9 cellular contexts compared by ENCODE assay signal in genomic region chr4:45453258-45453841, GRCh38.
DNase-seq lines count a peak whose midpoint lies in the region; ATAC-seq and TF ChIP-seq lines count a peak whose summit lies in the region.
"Had no signal": no experiment of that assay in that cellular context is flagged by ENCODE, and none has a peak within 500 bp of the region (broad histone marks: within the 10 kb centered on the region; RNA-seq: fewer than 3 reads in every experiment).

No MANE protein-coding gene starts in this region.

- H3K4me3 ChIP-seq in right lobe of liver: no peak overlapping the region

- H3K27ac Mint-ChIP-seq in activated CD8-positive, alpha-beta T cell treated with anti-CD3 and anti-CD28 coated beads for 36 hours: no peak overlapping the region
- no peak overlapping the region for H3K27ac Mint-ChIP-seq in activated CD8-positive, alpha-beta T cell treated with anti-CD3 and anti-CD28 coated beads, Interleukin-2, amount 10 ng/mL, durations not matched to agents 7 days and 5 days
- no peak overlapping the region for H3K27ac Mint-ChIP-seq in WTC11
- H3K27ac Mint-ChIP-seq: CD4-positive, CD25-positive, alpha-beta regulatory T cell had no signal

- TF ChIP-seq POLR2A in right lobe of liver (IDR thresholded peaks at IDR 0.05): no peak

- H3K36me3 Mint-ChIP-seq in activated CD8-positive, alpha-beta T cell treated with anti-CD3 and anti-CD28 coated beads for 36 hours (ENCODE audit: low read depth): no peaks in the 10 kb centered on the region
- no peaks in the 10 kb centered on the region for H3K36me3 Mint-ChIP-seq in activated CD8-positive, alpha-beta T cell treated with anti-CD3 and anti-CD28 coated beads, Interleukin-2, amount 10 ng/mL, durations not matched to agents 7 days and 5 days (ENCODE audit: low read depth)
- peaks cover 11% of the 10 kb centered on the region for H3K36me3 Mint-ChIP-seq in WTC11
- H3K36me3 Mint-ChIP-seq: CD4-positive, CD25-positive, alpha-beta regulatory T cell had no signal

- POLR2A ChIA-PET in activated CD8-positive, alpha-beta T cell treated with anti-CD3 and anti-CD28 coated beads for 36 hours (lab: Charles Lee): interaction anchor here (0.7 kb wide), 1 partner anchor 436 kb away, joined by 3 read pairs; no protein-coding TSS in a partner anchor
- POLR2A ChIA-PET in activated CD8-positive, alpha-beta T cell treated with anti-CD3 and anti-CD28 coated beads, Interleukin-2, amount 10 ng/mL, durations not matched to agents 7 days and 5 days (lab: Charles Lee): no interaction called here
- POLR2A ChIA-PET in WTC11 (lab: Charles Lee): interaction anchor here (1.1 kb wide), 1 partner anchor 511 kb away, joined by 3 read pairs; no protein-coding TSS in a partner anchor

- H3K4me1 ChIP-seq in right lobe of liver: no peaks in the 10 kb centered on the region

- H3K27ac ChIP-seq in right lobe of liver: no peak overlapping the region

- ATAC-seq in activated CD8-positive, alpha-beta T cell treated with anti-CD3 and anti-CD28 coated beads for 36 hours: no peak
- no peak for ATAC-seq in activated CD8-positive, alpha-beta T cell treated with anti-CD3 and anti-CD28 coated beads, Interleukin-2, amount 10 ng/mL, durations not matched to agents 7 days and 5 days
- ATAC-seq in WTC11: peak; percentile 97
- ATAC-seq in right lobe of liver: peak; percentile 65 to 85 (median 82)
- ATAC-seq in HG02885 (IDR thresholded peaks at IDR 0.05; ENCODE audit: poor library complexity, unreplicated experiment): no peak
- no peak for ATAC-seq in HG02884 (IDR thresholded peaks at IDR 0.05; ENCODE audit: unreplicated experiment)
- ATAC-seq in HG03135 (IDR thresholded peaks at IDR 0.05; ENCODE audit: unreplicated experiment): no peak

- 26% methylated on average over 5 of the region's 5 CpGs for WGBS in right lobe of liver (ENCODE audit: insufficient coverage, low coverage, low lambda C conversion rate, missing lambda C conversion rate)

- H3K9me3 Mint-ChIP-seq in activated CD8-positive, alpha-beta T cell treated with anti-CD3 and anti-CD28 coated beads for 36 hours: peaks cover 1% of the 10 kb centered on the region
- H3K9me3 Mint-ChIP-seq in activated CD8-positive, alpha-beta T cell treated with anti-CD3 and anti-CD28 coated beads, Interleukin-2, amount 10 ng/mL, durations not matched to agents 7 days and 5 days (ENCODE audit: insufficient read depth): peaks cover 9% of the 10 kb centered on the region
- peaks cover 30% of the 10 kb centered on the region for H3K9me3 Mint-ChIP-seq in WTC11

- intact Hi-C loops in activated CD8-positive, alpha-beta T cell treated with anti-CD3 and anti-CD28 coated beads for 36 hours (cut with micrococcal nuclease): no loop called here
- intact Hi-C loops in right lobe of liver (cut with DNase I): no loop called here

- no peaks in the 10 kb centered on the region for H3K27me3 ChIP-seq in right lobe of liver

- no peaks in the 10 kb centered on the region for H3K4me1 Mint-ChIP-seq in activated CD8-positive, alpha-beta T cell treated with anti-CD3 and anti-CD28 coated beads for 36 hours (ENCODE audit: low read depth)
- no peaks in the 10 kb centered on the region for H3K4me1 Mint-ChIP-seq in activated CD8-positive, alpha-beta T cell treated with anti-CD3 and anti-CD28 coated beads, Interleukin-2, amount 10 ng/mL, durations not matched to agents 7 days and 5 days (ENCODE audit: low read depth)
- no peaks in the 10 kb centered on the region for H3K4me1 Mint-ChIP-seq in WTC11
- H3K4me1 Mint-ChIP-seq: CD4-positive, CD25-positive, alpha-beta regulatory T cell had no signal

- DNase-seq in activated CD8-positive, alpha-beta T cell treated with anti-CD3 and anti-CD28 coated beads for 36 hours: no peak
- DNase-seq in activated CD8-positive, alpha-beta T cell treated with anti-CD3 and anti-CD28 coated beads, Interleukin-2, amount 10 ng/mL, durations not matched to agents 7 days and 5 days: no peak
- DNase-seq in NCI-H1417 treated with DMSO at 0.1 percent for 48 hours (lab: John Stamatoyannopoulos, UW): peak; percentile 3
- no peak for DNase-seq in WTC11 (ENCODE audit: low spot score)
- DNase-seq in right lobe of liver: no peak
- DNase-seq: CD4-positive, CD25-positive, alpha-beta regulatory T cell had no signal

- no peaks in the 10 kb centered on the region for H3K27me3 Mint-ChIP-seq in activated CD8-positive, alpha-beta T cell treated with anti-CD3 and anti-CD28 coated beads for 36 hours
- H3K27me3 Mint-ChIP-seq in activated CD8-positive, alpha-beta T cell treated with anti-CD3 and anti-CD28 coated beads, Interleukin-2, amount 10 ng/mL, durations not matched to agents 7 days and 5 days (ENCODE audit: low read depth): no peaks in the 10 kb centered on the region
- no peaks in the 10 kb centered on the region for H3K27me3 Mint-ChIP-seq in WTC11 (ENCODE audit: low read depth)
- H3K27me3 Mint-ChIP-seq: CD4-positive, CD25-positive, alpha-beta regulatory T cell had no signal

- CTCF ChIA-PET in activated CD8-positive, alpha-beta T cell treated with anti-CD3 and anti-CD28 coated beads for 36 hours (lab: Charles Lee): interaction anchor here (1.0 kb wide), 1 partner anchor 87 kb away, joined by 4 read pairs; no protein-coding TSS in a partner anchor
- CTCF ChIA-PET in activated CD8-positive, alpha-beta T cell treated with anti-CD3 and anti-CD28 coated beads, Interleukin-2, amount 10 ng/mL, durations not matched to agents 7 days and 5 days (lab: Charles Lee): no interaction called here
- CTCF ChIA-PET in WTC11 (lab: Charles Lee): interaction anchor here (0.6 to 1.6 kb wide), 8 partner anchors 288 to 1195 kb away, joined by 3 to 19 read pairs (median 4); no protein-coding TSS in a partner anchor

- H3K4me3 Mint-ChIP-seq in activated CD8-positive, alpha-beta T cell treated with anti-CD3 and anti-CD28 coated beads for 36 hours: no peak overlapping the region
- no peak overlapping the region for H3K4me3 Mint-ChIP-seq in activated CD8-positive, alpha-beta T cell treated with anti-CD3 and anti-CD28 coated beads, Interleukin-2, amount 10 ng/mL, durations not matched to agents 7 days and 5 days
- no peak overlapping the region for H3K4me3 Mint-ChIP-seq in WTC11
- H3K4me3 Mint-ChIP-seq: CD4-positive, CD25-positive, alpha-beta regulatory T cell had no signal

- no peaks in the 10 kb centered on the region for H3K36me3 ChIP-seq in right lobe of liver

- H3K9me3 ChIP-seq in right lobe of liver: no peaks in the 10 kb centered on the region

- TF ChIP-seq CTCF in activated CD8-positive, alpha-beta T cell treated with anti-CD3 and anti-CD28 coated beads for 36 hours (IDR thresholded peaks at IDR 0.05): peak; percentile 10
- no peak for TF ChIP-seq CTCF in WTC11 (IDR thresholded peaks at IDR 0.05)
- TF ChIP-seq CTCF in right lobe of liver (IDR thresholded peaks at IDR 0.05): peak; percentile 21 to 54 (median 41)

TF ChIP-seq in WTC11, 78 proteins besides CTCF, POLR2A, EP300 and RAD21 (continues in another document):
- TF ChIP-seq ZSCAN18 (CRISPR knock-in tag; IDR thresholded peaks at IDR 0.05) (no peak), STAT6 (CRISPR knock-in tag; conservative IDR thresholded peaks at IDR 0.05; ENCODE audit: low read depth) (no peak), IRF1 (CRISPR knock-in tag; IDR thresholded peaks at IDR 0.05) (no peak), MLX (CRISPR knock-in tag; IDR thresholded peaks at IDR 0.05) (no peak), SP1 (CRISPR knock-in tag; conservative IDR thresholded peaks at IDR 0.05) (no peak)

Comparison
In these comparisons a context has a peak if more than half of its experiments do, and no peak if none do; other contexts are left out.
1. ATAC-seq: peak in WTC11 (single experiment) and right lobe of liver (4 of 4); none in activated CD8-positive, alpha-beta T cell treated with anti-CD3 and anti-CD28 coated beads for 36 hours (single experiment), activated CD8-positive, alpha-beta T cell treated with anti-CD3 and anti-CD28 coated beads, Interleukin-2, amount 10 ng/mL, durations not matched to agents 7 days and 5 days (single experiment), HG02885 (single experiment), HG02884 (single experiment) and HG03135 (single experiment).